ENCODE assay signal across 1 cellular context in genomic region chr2:128720440-128721022, GRCh38.
TF ChIP-seq lines count a peak whose summit lies in the region.

No MANE protein-coding gene starts in this region.

TF ChIP-seq in K562, 482 proteins besides CTCF, POLR2A, EP300 and RAD21 (continued from another document):
- TF ChIP-seq, protein P1, sequence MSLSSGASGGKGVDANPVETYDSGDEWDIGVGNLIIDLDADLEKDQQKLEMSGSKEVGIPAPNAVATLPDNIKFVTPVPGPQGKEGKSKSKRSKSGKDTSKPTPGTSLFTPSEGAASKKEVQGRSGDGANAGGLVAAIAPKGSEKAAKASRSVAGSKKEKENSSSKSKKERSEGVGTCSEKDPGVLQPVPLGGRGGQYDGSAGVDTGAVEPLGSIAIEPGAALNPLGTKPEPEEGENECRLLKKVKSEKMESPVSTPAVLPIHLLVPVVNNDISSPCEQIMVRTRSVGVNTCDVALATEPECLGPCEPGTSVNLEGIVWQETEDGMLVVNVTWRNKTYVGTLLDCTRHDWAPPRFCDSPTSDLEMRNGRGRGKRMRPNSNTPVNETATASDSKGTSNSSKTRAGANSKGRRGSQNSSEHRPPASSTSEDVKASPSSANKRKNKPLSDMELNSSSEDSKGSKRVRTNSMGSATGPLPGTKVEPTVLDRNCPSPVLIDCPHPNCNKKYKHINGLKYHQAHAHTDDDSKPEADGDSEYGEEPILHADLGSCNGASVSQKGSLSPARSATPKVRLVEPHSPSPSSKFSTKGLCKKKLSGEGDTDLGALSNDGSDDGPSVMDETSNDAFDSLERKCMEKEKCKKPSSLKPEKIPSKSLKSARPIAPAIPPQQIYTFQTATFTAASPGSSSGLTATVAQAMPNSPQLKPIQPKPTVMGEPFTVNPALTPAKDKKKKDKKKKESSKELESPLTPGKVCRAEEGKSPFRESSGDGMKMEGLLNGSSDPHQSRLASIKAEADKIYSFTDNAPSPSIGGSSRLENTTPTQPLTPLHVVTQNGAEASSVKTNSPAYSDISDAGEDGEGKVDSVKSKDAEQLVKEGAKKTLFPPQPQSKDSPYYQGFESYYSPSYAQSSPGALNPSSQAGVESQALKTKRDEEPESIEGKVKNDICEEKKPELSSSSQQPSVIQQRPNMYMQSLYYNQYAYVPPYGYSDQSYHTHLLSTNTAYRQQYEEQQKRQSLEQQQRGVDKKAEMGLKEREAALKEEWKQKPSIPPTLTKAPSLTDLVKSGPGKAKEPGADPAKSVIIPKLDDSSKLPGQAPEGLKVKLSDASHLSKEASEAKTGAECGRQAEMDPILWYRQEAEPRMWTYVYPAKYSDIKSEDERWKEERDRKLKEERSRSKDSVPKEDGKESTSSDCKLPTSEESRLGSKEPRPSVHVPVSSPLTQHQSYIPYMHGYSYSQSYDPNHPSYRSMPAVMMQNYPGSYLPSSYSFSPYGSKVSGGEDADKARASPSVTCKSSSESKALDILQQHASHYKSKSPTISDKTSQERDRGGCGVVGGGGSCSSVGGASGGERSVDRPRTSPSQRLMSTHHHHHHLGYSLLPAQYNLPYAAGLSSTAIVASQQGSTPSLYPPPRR (CRISPR knock-in tag; IDR thresholded peaks at IDR 0.05; ENCODE audit: borderline replicate concordance), result no peak
- TF ChIP-seq SOX6 (IDR thresholded peaks at IDR 0.05) (no peak), ARID4B (CRISPR knock-in tag; IDR thresholded peaks at IDR 0.05) (no peak), HSF4 (CRISPR knock-in tag; IDR thresholded peaks at IDR 0.05; ENCODE audit: borderline replicate concordance) (no peak), NR4A1 (CRISPR knock-in tag; IDR thresholded peaks at IDR 0.05) (no peak), NR4A1 (tag; IDR thresholded peaks at IDR 0.05) (no peak), CHCHD3 (CRISPR knock-in tag; IDR thresholded peaks at IDR 0.05) (no peak), ZNF551 (CRISPR knock-in tag; IDR thresholded peaks at IDR 0.05) (no peak), TCF15 (CRISPR knock-in tag; IDR thresholded peaks at IDR 0.05) (no peak), EGR1 (conservative IDR thresholded peaks at IDR 0.05) (no peak)
- TF ChIP-seq, protein P2, sequence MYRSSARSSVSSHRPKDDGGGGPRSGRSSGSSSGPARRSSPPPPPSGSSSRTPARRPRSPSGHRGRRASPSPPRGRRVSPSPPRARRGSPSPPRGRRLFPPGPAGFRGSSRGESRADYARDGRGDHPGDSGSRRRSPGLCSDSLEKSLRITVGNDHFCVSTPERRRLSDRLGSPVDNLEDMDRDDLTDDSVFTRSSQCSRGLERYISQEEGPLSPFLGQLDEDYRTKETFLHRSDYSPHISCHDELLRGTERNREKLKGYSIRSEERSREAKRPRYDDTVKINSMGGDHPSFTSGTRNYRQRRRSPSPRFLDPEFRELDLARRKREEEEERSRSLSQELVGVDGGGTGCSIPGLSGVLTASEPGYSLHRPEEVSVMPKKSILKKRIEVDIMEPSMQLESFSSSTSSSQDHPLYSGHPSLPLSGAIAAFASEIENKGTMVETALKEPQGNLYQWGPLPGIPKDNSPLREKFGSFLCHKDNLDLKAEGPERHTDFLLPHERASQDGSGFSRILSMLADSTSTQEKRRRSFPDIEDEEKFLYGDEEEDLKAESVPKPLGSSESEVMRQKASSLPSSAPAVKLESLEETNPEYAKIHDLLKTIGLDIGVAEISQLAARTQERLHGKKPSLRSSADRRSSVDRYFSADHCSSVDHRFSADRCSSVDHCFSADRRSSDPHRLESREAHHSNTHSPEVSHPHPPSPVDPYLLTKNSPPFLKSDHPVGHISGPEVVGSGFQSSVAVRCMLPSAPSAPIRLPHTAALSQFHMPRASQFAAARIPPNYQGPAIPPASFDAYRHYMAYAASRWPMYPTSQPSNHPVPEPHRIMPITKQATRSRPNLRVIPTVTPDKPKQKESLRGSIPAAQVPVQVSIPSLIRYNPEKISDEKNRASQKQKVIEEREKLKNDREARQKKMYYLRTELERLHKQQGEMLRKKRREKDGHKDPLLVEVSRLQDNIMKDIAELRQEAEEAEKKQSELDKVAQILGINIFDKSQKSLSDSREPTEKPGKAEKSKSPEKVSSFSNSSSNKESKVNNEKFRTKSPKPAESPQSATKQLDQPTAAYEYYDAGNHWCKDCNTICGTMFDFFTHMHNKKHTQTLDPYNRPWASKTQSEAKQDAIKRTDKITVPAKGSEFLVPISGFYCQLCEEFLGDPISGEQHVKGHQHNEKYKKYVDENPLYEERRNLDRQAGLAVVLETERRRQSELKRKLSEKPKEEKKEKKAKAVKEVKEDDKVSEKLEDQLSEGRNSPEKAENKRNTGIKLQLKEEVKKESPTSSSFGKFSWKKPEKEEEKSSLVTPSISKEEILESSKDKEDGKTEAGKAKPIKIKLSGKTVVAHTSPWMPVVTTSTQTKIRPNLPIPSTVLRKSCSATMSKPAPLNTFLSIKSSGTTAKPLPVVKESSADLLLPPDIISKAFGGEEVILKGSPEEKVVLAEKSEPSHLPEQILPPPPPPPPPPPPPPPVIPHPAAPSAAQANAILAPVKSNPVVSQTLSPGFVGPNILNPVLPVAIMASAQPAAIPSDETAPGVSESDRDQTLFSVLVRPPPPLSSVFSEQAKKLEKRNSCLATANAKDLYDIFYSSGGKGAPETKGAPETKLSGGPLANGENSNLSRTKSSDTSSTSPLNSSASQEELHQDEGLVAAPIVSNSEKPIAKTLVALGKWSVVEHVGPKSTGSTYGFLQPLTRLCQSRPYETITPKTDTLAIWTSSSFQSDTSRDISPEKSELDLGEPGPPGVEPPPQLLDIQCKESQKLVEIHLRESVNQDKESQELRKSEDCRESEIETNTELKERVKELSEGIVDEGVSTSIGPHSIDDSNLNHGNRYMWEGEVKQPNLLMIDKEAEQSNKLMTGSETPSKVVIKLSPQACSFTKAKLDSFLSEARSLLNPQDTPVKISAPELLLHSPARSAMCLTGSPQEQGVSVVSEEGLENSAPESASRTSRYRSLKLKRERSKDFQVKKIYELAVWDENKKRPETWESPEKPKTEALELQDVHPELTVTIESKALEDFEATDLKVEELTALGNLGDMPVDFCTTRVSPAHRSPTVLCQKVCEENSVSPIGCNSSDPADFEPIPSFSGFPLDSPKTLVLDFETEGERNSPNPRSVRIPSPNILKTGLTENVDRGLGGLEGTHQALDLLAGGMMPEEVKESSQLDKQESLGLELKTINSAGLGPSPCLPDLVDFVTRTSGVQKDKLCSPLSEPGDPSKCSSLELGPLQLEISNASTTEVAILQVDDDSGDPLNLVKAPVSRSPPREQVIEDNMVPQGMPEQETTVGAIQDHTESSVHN (IDR thresholded peaks at IDR 0.05; ENCODE audit: borderline replicate concordance in 1 of 2, low read depth in 1 of 2), result no peak
TF ChIP-seq in K562: peak in this region for 0.
